In genomic region chr11:31106326-31106725, GRCh38 we compare ENCODE assay signal across 20 cellular contexts.
DNase-seq lines count a peak whose midpoint lies in the region; ATAC-seq and TF ChIP-seq lines count a peak whose summit lies in the region.
"Had no signal": no experiment of that assay in that cellular context is flagged by ENCODE, and none has a peak within 500 bp of the region (broad histone marks: within the 10 kb centered on the region; RNA-seq: fewer than 3 reads in every experiment).

No MANE protein-coding gene starts in this region.

- peaks cover 4% of the 10 kb centered on the region for H3K4me1 ChIP-seq in endodermal cell (ENCODE audit: control insufficient read depth, insufficient read depth, low read length)
- no peaks in the 10 kb centered on the region for H3K4me1 ChIP-seq in mammary epithelial cell (ENCODE audit: insufficient read depth, low read length)
- H3K4me1 ChIP-seq: foreskin keratinocyte, left lung had no signal

- no peak overlapping the region for H3K4me2 ChIP-seq in mammary epithelial cell (ENCODE audit: insufficient read depth, low read depth, low read length)
- H3K4me2 ChIP-seq: hepatocyte had no signal

- H3K9ac ChIP-seq in endodermal cell (ENCODE audit: extremely low read depth, low read length, poor library complexity, severe bottlenecking) (no peak overlapping the region), mammary epithelial cell (ENCODE audit: insufficient read depth, low read length) (no peak overlapping the region)

- no peak for ATAC-seq in GM21786 (IDR thresholded peaks at IDR 0.05; ENCODE audit: unreplicated experiment)
- ATAC-seq: effector memory CD8-positive, alpha-beta T cell had no signal

- no TSS peak for BruUV-seq in mammary epithelial cell (replicated peaks; lab: Mats Ljungman, UMichigan)

- in situ Hi-C loops in mammary epithelial cell (cut with MboI; ENCODE audit: low sequenced_read_pairs in 2 of 2), result loop anchor here (10.0 to 25.0 kb wide), 2 partner anchors 128 to 1081 kb away; no protein-coding TSS in a partner anchor

- H3K4me3 Mint-ChIP-seq in endodermal cell, result no peak overlapping the region
- H3K4me3 Mint-ChIP-seq: activated CD4-positive, alpha-beta T cell treated with anti-CD3 and anti-CD28 coated beads for 36 hours; activated naive CD8-positive, alpha-beta T cell treated with anti-CD3 and anti-CD28 coated beads, Interleukin-2, amount 50 U/mL, for 24 hours; CD4-positive, alpha-beta T cell; effector memory CD8-positive, alpha-beta T cell; naive B cell; T-helper 1 cell treated with Interleukin-12 subunit alpha and Interleukin-12 subunit beta and Interleukin-4 antibody, amounts not matched to agents 30 μg/mL and 1 μg/mL, for 36 hours; type B pancreatic cell had no signal

- TF ChIP-seq CTCF in endodermal cell (conservative IDR thresholded peaks at IDR 0.05) (no peak), mammary epithelial cell (conservative IDR thresholded peaks at IDR 0.05 in 1 of 2, IDR thresholded peaks at IDR 0.05 in 1 of 2; ENCODE audit: extremely low read depth in 1 of 2, insufficient read depth in 1 of 2, low read depth in 1 of 2, low read length in 2 of 2) (no peak)

- no peak overlapping the region for H3K27ac Mint-ChIP-seq in endodermal cell
- H3K27ac Mint-ChIP-seq: activated CD4-positive, alpha-beta T cell treated with anti-CD3 and anti-CD28 coated beads for 36 hours; activated naive CD8-positive, alpha-beta T cell treated with anti-CD3 and anti-CD28 coated beads, Interleukin-2, amount 50 U/mL, for 24 hours; CD4-positive, alpha-beta T cell; effector memory CD8-positive, alpha-beta T cell; T-helper 1 cell treated with Interleukin-12 subunit alpha and Interleukin-12 subunit beta and Interleukin-4 antibody, amounts not matched to agents 30 μg/mL and 1 μg/mL, for 36 hours; type B pancreatic cell had no signal

- H3K36me3 Mint-ChIP-seq in endodermal cell (ENCODE audit: low read depth), result no peaks in the 10 kb centered on the region
- H3K36me3 Mint-ChIP-seq: naive B cell, type B pancreatic cell had no signal

- no peaks in the 10 kb centered on the region for H3K79me2 ChIP-seq in mammary epithelial cell (ENCODE audit: insufficient read depth, low read length)
- H3K79me2 ChIP-seq: hepatocyte had no signal

- H3K4me3 ChIP-seq in endodermal cell (ENCODE audit: low read length) (no peak overlapping the region), mammary epithelial cell (replicated peaks in 1 of 3; ENCODE audit: insufficient read depth in 1 of 3, low read depth in 2 of 3, low read length in 3 of 3) (no peak overlapping the region)
- H3K4me3 ChIP-seq: hepatocyte, left lung, skin epidermis had no signal

- DNase-seq in DMS 273 (lab: John Stamatoyannopoulos, UW; ENCODE audit: unreplicated experiment) (peak; percentile 44), DMS 273 treated with DMSO at 0.1 percent for 48 hours (lab: John Stamatoyannopoulos, UW) (no peak), NCI-H146 (lab: John Stamatoyannopoulos, UW) (peak; percentile 95), NCI-H69 (lab: John Stamatoyannopoulos, UW) (peak; percentile 97), endodermal cell (peak; percentile 70), SIG-M5 treated with dmso at 0.1 percent for 504 hours (lab: John Stamatoyannopoulos, UW; ENCODE audit: unreplicated experiment) (no peak), mammary epithelial cell (no peak)
- DNase-seq: effector memory CD8-positive, alpha-beta T cell; naive B cell had no signal

- dilution Hi-C loops in mammary epithelial cell (cut with HindIII; ENCODE audit: low sequenced_read_pairs), result no loop called here

- WGBS in endodermal cell (ENCODE audit: insufficient coverage in 1 of 2, insufficient read length in 1 of 2), 2 experiments, result 40% methylated on average over 3 of the region's 3 CpGs; no CpG with 5 or more reads in 1 of the 2 experiments
- WGBS in mammary epithelial cell (ENCODE audit: low coverage, missing lambda C conversion rate), result 15% methylated on average over 3 of the region's 3 CpGs

- H3K9me3 ChIP-seq in endodermal cell (ENCODE audit: control insufficient read depth, low read length) (no peaks in the 10 kb centered on the region), mammary epithelial cell (replicated peaks; ENCODE audit: insufficient read depth, low read length) (no peaks in the 10 kb centered on the region)
- H3K9me3 ChIP-seq: left lung had no signal

- CTCF ChIA-PET in mammary epithelial cell (lab: Charles Lee; ENCODE audit: low non-redundant PET), result interaction anchor here (0.9 to 1.1 kb wide), 3 partner anchors 113 to 132 kb away, joined by 5 to 7 read pairs (median 5); no protein-coding TSS in a partner anchor

- H3K27me3 ChIP-seq in endodermal cell (ENCODE audit: control insufficient read depth, insufficient read depth, low read length, poor library complexity, severe bottlenecking) (no peaks in the 10 kb centered on the region), mammary epithelial cell (ENCODE audit: insufficient read depth, low read length) (no peaks in the 10 kb centered on the region)
- H3K27me3 ChIP-seq: hepatocyte, left lung had no signal

- no peaks in the 10 kb centered on the region for H3K9me3 Mint-ChIP-seq in endodermal cell
- H3K9me3 Mint-ChIP-seq: activated naive CD8-positive, alpha-beta T cell treated with anti-CD3 and anti-CD28 coated beads, Interleukin-2, amount 50 U/mL, for 24 hours; CD4-positive, alpha-beta T cell; effector memory CD8-positive, alpha-beta T cell; naive B cell; T-helper 1 cell treated with Interleukin-12 subunit alpha and Interleukin-12 subunit beta and Interleukin-4 antibody, amounts not matched to agents 30 μg/mL and 1 μg/mL, for 36 hours; type B pancreatic cell had no signal

- no peaks in the 10 kb centered on the region for H4K20me1 ChIP-seq in mammary epithelial cell (ENCODE audit: insufficient read depth, low read length)

- H3K27me3 Mint-ChIP-seq in endodermal cell (ENCODE audit: insufficient read depth), result no peaks in the 10 kb centered on the region
- H3K27me3 Mint-ChIP-seq: activated naive CD8-positive, alpha-beta T cell treated with anti-CD3 and anti-CD28 coated beads, Interleukin-2, amount 50 U/mL, for 24 hours; CD4-positive, alpha-beta T cell; effector memory CD8-positive, alpha-beta T cell had no signal

- H3K36me3 ChIP-seq in endodermal cell (ENCODE audit: control insufficient read depth, insufficient read depth, low read length) (no peaks in the 10 kb centered on the region), mammary epithelial cell (ENCODE audit: insufficient read depth, low read length) (no peaks in the 10 kb centered on the region)
- H3K36me3 ChIP-seq: left lung had no signal

- no peak overlapping the region for H2AFZ ChIP-seq in mammary epithelial cell (ENCODE audit: low read depth, low read length)
- H2AFZ ChIP-seq: hepatocyte had no signal

- no peak overlapping the region for H3K27ac ChIP-seq in endodermal cell (ENCODE audit: low read depth, low read length)
- no peak overlapping the region for H3K27ac ChIP-seq in mammary epithelial cell (ENCODE audit: insufficient read depth, low read depth, low read length)
- H3K27ac ChIP-seq: 22Rv1, foreskin keratinocyte, hepatocyte, left lung, skin epidermis had no signal

- intact Hi-C loops in mammary epithelial cell (cut with micrococcal nuclease), result loop anchor here (2.0 to 10.0 kb wide), 4 partner anchors 142 to 1190 kb away; no protein-coding TSS in a partner anchor

- peaks cover 20% of the 10 kb centered on the region for H3K4me1 Mint-ChIP-seq in endodermal cell
- H3K4me1 Mint-ChIP-seq: activated CD4-positive, alpha-beta T cell treated with anti-CD3 and anti-CD28 coated beads for 36 hours; activated naive CD8-positive, alpha-beta T cell treated with anti-CD3 and anti-CD28 coated beads, Interleukin-2, amount 50 U/mL, for 24 hours; naive B cell had no signal

Comparison
In these comparisons a context has a peak if more than half of its experiments do, and no peak if none do; other contexts are left out.
1. DNase-seq: peak in DMS 273 (single experiment), NCI-H146 (single experiment), NCI-H69 (single experiment) and endodermal cell (single experiment); none in DMS 273 treated with DMSO at 0.1 percent for 48 hours (single experiment), SIG-M5 treated with dmso at 0.1 percent for 504 hours (single experiment) and mammary epithelial cell (single experiment).